In the genomic region with DNA sequence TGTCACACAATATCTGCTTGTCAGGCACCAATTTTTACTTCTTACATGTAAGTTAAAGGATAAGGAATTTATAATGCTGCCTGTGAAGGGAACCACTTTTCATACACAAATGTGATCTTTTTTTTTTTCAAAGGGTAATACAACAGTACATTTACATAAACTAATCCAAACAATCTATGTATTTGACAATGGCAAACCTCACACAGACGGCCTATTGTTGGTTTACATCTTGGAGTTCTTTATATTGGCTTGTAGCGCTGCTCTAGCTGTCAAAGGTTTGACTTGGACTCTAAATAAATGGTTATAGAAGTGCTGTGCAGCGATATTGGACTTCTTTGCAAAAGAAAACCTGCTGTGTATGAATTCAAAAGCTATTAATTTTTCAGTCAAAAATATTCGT, we compare ENCODE assay signal across 24 cellular contexts.
DNase-seq lines count a peak whose midpoint lies in the region; ATAC-seq and TF ChIP-seq lines count a peak whose summit lies in the region.
"Had no signal": no experiment of that assay in that cellular context is flagged by ENCODE, and none has a peak within 500 bp of the region (broad histone marks: within the 10 kb centered on the region; RNA-seq: fewer than 3 reads in every experiment).

No MANE protein-coding gene starts in this region.

- peaks cover 27% of the 10 kb centered on the region for H3K36me3 Mint-ChIP-seq in progenitor cell of endocrine pancreas (ENCODE audit: insufficient read depth)

- TF ChIP-seq EP300 in esophagus muscularis mucosa (IDR thresholded peaks at IDR 0.05) (no peak), transverse colon (IDR thresholded peaks at IDR 0.05; ENCODE audit: low read depth) (no peak)

- H3K9me3 ChIP-seq in left ventricle myocardium inferior (replicated peaks): no peaks in the 10 kb centered on the region
- H3K9me3 ChIP-seq in esophagus muscularis mucosa: no peaks in the 10 kb centered on the region
- no peaks in the 10 kb centered on the region for H3K9me3 ChIP-seq in transverse colon

- H3K9me3 Mint-ChIP-seq in progenitor cell of endocrine pancreas (ENCODE audit: low read depth): no peaks in the 10 kb centered on the region
- H3K9me3 Mint-ChIP-seq: nephron progenitor cell had no signal

- no peak for ATAC-seq in GM21526 (IDR thresholded peaks at IDR 0.05; ENCODE audit: low FRiP score, unreplicated experiment)
- ATAC-seq: Panc1 had no signal

- H3K27me3 ChIP-seq in left ventricle myocardium inferior (ENCODE audit: low read depth) (no peaks in the 10 kb centered on the region), esophagus muscularis mucosa (no peaks in the 10 kb centered on the region), transverse colon (no peaks in the 10 kb centered on the region)
- H3K27me3 ChIP-seq: BLaER1, brain microvascular endothelial cell had no signal

- peak overlapping the region; percentile 69 for H3K27ac Mint-ChIP-seq in progenitor cell of endocrine pancreas
- H3K27ac Mint-ChIP-seq: nephron progenitor cell had no signal

- DNase-seq in left ventricle myocardium inferior (no peak), cardiac septum (ENCODE audit: low spot score) (no peak), esophagus muscularis mucosa (ENCODE audit: extremely low spot score) (no peak), progenitor cell of endocrine pancreas (ENCODE audit: low spot score, unreplicated experiment) (no peak), transverse colon (no peak), NCI-H1436 treated with DMSO at 0.1 percent for 48 hours (lab: John Stamatoyannopoulos, UW) (no peak)
- DNase-seq in stimulated activated CD4-positive, alpha-beta T cell treated with anti-CD3 and anti-CD28 coated beads, Interleukin-15, amount 100 ng/mL, for 24 hours: no peak
- DNase-seq: brain microvascular endothelial cell; Calu3; cortex of kidney; Kasumi-1; NCI-H1092; NCI-H2029; NCI-H446; nephron progenitor cell; posterior cingulate gyrus; stimulated activated CD4-positive, alpha-beta T cell treated with anti-CD3 and anti-CD28 coated beads, Interleukin-2, amount 100 ng/mL, for 48 hours; stimulated activated naive CD4-positive, alpha-beta T cell; T-helper 1 cell had no signal

- WGBS in esophagus muscularis mucosa: 47% methylated on average over 4 of the region's 4 CpGs
- 69 to 83% methylated on average over 4 of the region's 4 CpGs for WGBS in transverse colon (ENCODE audit: low coverage in 1 of 2), 2 donors

- intact Hi-C loops in left ventricle myocardium inferior (cut with micrococcal nuclease): loop anchor here (10.0 kb wide), 1 partner anchor 599 kb away; a partner anchor contains a TSS
- intact Hi-C loops in cardiac septum (cut with DNase I): no loop called here
- intact Hi-C loops in esophagus muscularis mucosa (cut with DNase I): no loop called here
- intact Hi-C loops in transverse colon (cut with DNase I; ENCODE audit: low total_unique reads): no loop called here

- no peaks in the 10 kb centered on the region for H3K27me3 Mint-ChIP-seq in progenitor cell of endocrine pancreas

- in situ Hi-C loops in transverse colon (cut with MboI; ENCODE audit: low pct_ligation_motif_present in 1 of 4, low pct_unique_long_range_greater_than_20kb in 1 of 4, low sequenced_read_pairs in 3 of 4): loop anchor here in 1 of 4 donors (25.0 kb wide), 1 partner anchor 602 kb away; a partner anchor contains a TSS

- peaks cover 62% of the 10 kb centered on the region for H3K4me1 Mint-ChIP-seq in progenitor cell of endocrine pancreas (ENCODE audit: low read depth)

- H3K4me1 ChIP-seq in left ventricle myocardium inferior (peaks cover 81% of the 10 kb centered on the region), esophagus muscularis mucosa (peaks cover 62 to 100% (median 100%) of the 10 kb centered on the region in 4 donors), transverse colon (peaks cover 6 to 63% (median 18%) of the 10 kb centered on the region in 4 donors)

- TF ChIP-seq POLR2A in esophagus muscularis mucosa (IDR thresholded peaks at IDR 0.05; ENCODE audit: low read depth) (no peak), transverse colon (IDR thresholded peaks at IDR 0.05) (no peak)

- H3K36me3 ChIP-seq in left ventricle myocardium inferior: peaks cover 41% of the 10 kb centered on the region
- peaks cover 0 to 46% (median 14%) of the 10 kb centered on the region in 4 donors for H3K36me3 ChIP-seq in esophagus muscularis mucosa
- peaks cover 0 to 24% (median 8%) of the 10 kb centered on the region in 4 donors for H3K36me3 ChIP-seq in transverse colon

- TF ChIP-seq CTCF in left ventricle myocardium inferior (IDR thresholded peaks at IDR 0.05; ENCODE audit: borderline replicate concordance) (no peak), esophagus muscularis mucosa (IDR thresholded peaks at IDR 0.05) (no peak), progenitor cell of endocrine pancreas (IDR thresholded peaks at IDR 0.05; ENCODE audit: unreplicated experiment) (no peak), transverse colon (IDR thresholded peaks at IDR 0.05) (no peak)

- peak overlapping the region; percentile 18 for H3K27ac ChIP-seq in left ventricle myocardium inferior (replicated peaks)
- H3K27ac ChIP-seq in esophagus muscularis mucosa (replicated peaks in 1 of 4): peak overlapping the region; percentile 83 to 88 (median 86)
- H3K27ac ChIP-seq in transverse colon: peak overlapping the region; percentile 72 to 83 (median 82)
- H3K27ac ChIP-seq: BLaER1, brain microvascular endothelial cell had no signal

- no peak overlapping the region for H3K4me3 Mint-ChIP-seq in progenitor cell of endocrine pancreas (ENCODE audit: low read depth)
- H3K4me3 Mint-ChIP-seq: activated T-helper 1 cell treated with anti-CD3 and anti-CD28 coated beads, Interleukin-12 subunit alpha, Interleukin-12 subunit beta, Interleukin-2, Interleukin-4 antibody, amounts not matched to agents 30 ng/mL and 10 ng/mL and 1 ng/mL, durations not matched to agents 14 hours and 24 hours and 36 hours; nephron progenitor cell had no signal

- H3K4me3 ChIP-seq in left ventricle myocardium inferior (no peak overlapping the region), esophagus muscularis mucosa (no peak overlapping the region), transverse colon (no peak overlapping the region)
- H3K4me3 ChIP-seq: BLaER1, skin epidermis had no signal

Comparison
In these comparisons a context has a peak if more than half of its experiments do, and no peak if none do; other contexts are left out.
1. H3K27ac ChIP-seq: peak in every context shown above with its lines; median percentile 86 in esophagus muscularis mucosa; 82 in transverse colon; 18 in left ventricle myocardium inferior.